ENCODE assay signal across 8 cellular contexts in the genomic region with DNA sequence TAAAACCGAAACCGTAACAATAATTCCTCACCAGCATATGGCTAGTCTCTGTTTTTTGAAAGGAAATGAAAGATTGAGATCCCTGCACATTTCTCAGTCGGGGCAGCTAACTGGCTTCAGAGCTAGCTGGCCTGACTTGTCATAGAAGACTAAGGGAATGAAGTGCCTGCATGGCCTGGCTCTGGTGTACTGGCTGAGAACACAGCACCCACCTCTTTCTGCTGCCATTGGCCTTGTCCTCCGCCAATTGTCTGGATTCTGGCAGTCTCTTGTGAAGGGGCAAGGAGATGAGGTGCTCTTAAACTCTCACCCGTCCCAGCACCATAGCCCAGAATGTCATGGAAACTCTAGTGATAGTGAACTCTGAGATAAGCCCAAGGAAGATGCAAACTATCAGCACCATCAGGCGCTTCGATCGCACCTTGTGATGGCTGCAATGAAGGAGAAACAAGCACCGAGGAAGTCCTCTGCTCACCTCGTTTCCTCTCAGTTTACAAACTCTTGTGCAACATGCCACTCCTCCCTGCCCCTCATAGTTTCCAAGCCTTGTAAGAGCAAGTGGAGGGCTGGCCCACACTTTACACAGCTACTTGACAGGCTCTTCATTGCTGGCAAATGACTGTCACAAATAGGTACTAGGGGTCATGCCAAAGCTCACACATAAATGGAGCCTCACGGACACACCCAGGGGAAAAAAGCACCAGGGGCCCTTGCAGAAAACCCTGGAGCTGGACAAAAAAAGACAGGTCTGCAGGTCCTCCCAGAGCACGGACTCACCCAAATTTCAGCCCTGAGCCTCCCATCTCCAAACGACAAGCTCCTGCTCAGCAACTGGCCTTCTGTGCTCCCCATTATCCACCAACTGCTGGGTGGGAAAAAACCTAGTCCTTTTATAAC. TPM values are rescaled to one million over a fixed set of nuclear protein-coding genes. Genes with fewer than 3 reads are reported as not detected.
DNase-seq lines count a peak whose midpoint lies in the region; ATAC-seq, FAIRE-seq and TF ChIP-seq lines count a peak whose summit lies in the region.

No MANE protein-coding gene starts in this region.

- peaks cover 3% of the 10 kb centered on the region for H3K36me3 ChIP-seq in left ventricle myocardium inferior

- DNase-seq in Right ventricle myocardium inferior (ENCODE audit: missing footprints) (no peak), cardiac septum (ENCODE audit: low spot score) (no peak), activated T-cell treated with anti-CD3 and anti-CD28 coated beads for 24 hours (ENCODE audit: low read depth) (peak; percentile 23), left ventricle myocardium inferior (peak; percentile 34), epidermal melanocyte (ENCODE audit: insufficient read length, low spot score) (no peak), NCI-H524 (lab: John Stamatoyannopoulos, UW) (no peak), HTR-8/SVneo (ENCODE audit: insufficient read length, low spot score) (no peak)
- peak; percentile 28 to 37 for DNase-seq in stimulated activated CD4-positive, alpha-beta T cell treated with anti-CD3 and anti-CD28 coated beads, Interleukin-2, amount 100 ng/mL, for 24 hours

- no peak for TF ChIP-seq CTCF in left ventricle myocardium inferior (IDR thresholded peaks at IDR 0.05; ENCODE audit: borderline replicate concordance)

- H3K27me3 ChIP-seq in left ventricle myocardium inferior (ENCODE audit: low read depth) = no peaks in the 10 kb centered on the region

- peak overlapping the region; percentile 86 for H3K27ac ChIP-seq in left ventricle myocardium inferior (replicated peaks)

- ATAC-seq in Right ventricle myocardium inferior = peak; percentile 73

- H3K4me3 ChIP-seq in left ventricle myocardium inferior = peak overlapping the region; percentile 89

- intact Hi-C loops in Right ventricle myocardium inferior (cut with DNase I) = loop anchor here (1.0 to 5.0 kb wide), 2 partner anchors 16 to 238 kb away; partner anchors contain the start of gene CDCA8
- intact Hi-C loops in cardiac septum (cut with DNase I) = loop anchor here (5.0 kb wide), 1 partner anchor 73 kb away; the partner anchor contains the start of gene MTF1
- intact Hi-C loops in left ventricle myocardium inferior (cut with micrococcal nuclease) = no loop called here

- FAIRE-seq in HTR-8/SVneo (lab: Jason Lieb, UNC) = no peak

- no peaks in the 10 kb centered on the region for H3K9me3 ChIP-seq in left ventricle myocardium inferior (replicated peaks)

- peaks cover 65% of the 10 kb centered on the region for H3K4me1 ChIP-seq in left ventricle myocardium inferior

RNA-seq across cellular contexts. Expression of gene INPP5B, which starts 16.4 kb away (rescaled TPM):
- total RNA-seq in Right ventricle myocardium inferior (11.2 TPM), cardiac septum (13.7 TPM), left ventricle myocardium inferior (10.9 TPM)

RNA-seq across cellular contexts. Expression of gene SF3A3, which starts 59.3 kb away (rescaled TPM):
- 26.9 TPM for total RNA-seq in Right ventricle myocardium inferior
- total RNA-seq in cardiac septum = 30.9 TPM
- total RNA-seq in left ventricle myocardium inferior = 29.5 TPM

Comparison
In these comparisons a context has a peak if more than half of its experiments do, and no peak if none do; other contexts are left out.
1. DNase-seq: peak in activated T-cell treated with anti-CD3 and anti-CD28 coated beads for 24 hours (single experiment), left ventricle myocardium inferior (single experiment) and stimulated activated CD4-positive, alpha-beta T cell treated with anti-CD3 and anti-CD28 coated beads, Interleukin-2, amount 100 ng/mL, for 24 hours (2 of 2); none in Right ventricle myocardium inferior (single experiment), cardiac septum (single experiment), epidermal melanocyte (single experiment), NCI-H524 (0 of 2) and HTR-8/SVneo (single experiment).